ENCODE assay signal across 8 cellular contexts in the genomic region with DNA sequence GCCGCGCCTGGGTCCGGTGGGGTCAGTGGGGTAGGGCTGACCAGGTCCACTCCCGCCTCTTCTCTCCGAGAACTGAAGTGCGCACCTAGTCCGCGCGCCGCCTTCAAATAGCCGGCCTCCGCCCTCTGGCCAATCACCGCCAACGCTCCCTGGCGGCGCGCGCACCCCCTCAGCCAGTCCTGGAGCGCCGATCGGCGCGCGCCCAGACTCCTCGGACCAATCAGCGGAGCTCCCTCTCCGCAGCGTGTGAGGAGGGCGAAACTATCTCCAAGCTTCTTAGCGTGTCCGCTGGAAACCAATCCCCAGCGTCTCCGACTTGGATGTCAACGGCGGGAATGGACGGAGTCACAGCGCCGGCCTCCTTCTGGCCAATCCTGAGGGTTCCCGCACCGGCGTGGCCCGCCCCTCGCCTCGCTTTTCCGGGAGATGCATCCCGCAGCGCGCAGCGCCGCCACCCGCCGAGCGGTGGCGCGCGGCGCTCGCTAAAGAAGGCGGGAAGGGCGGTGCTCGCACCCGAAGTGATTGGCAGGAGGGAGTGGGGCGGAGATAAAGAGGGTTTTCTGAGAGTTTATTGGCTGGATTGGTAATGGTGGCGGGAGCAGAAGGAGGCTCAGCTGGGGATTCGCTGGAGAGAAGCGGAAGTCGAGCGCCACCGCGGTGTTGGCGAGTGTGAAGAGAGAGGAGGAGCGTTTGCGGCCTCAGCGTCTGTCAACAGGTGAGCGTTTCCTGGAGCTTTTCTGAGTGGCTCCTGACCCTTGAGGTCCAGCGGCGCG. TPM values are rescaled to one million over a fixed set of nuclear protein-coding genes. Genes with fewer than 3 reads are reported as not detected.
DNase-seq lines count a peak whose midpoint lies in the region; TF ChIP-seq lines count a peak whose summit lies in the region.

Gene ASF1B (minus strand): TSS at position 81 of the 773 bp plus-strand sequence. CDS start 133 bp downstream, outside the sequence.

- no peaks in the 10 kb centered on the region for H3K9me3 ChIP-seq in neuron (ENCODE audit: low read length)
- no peaks in the 10 kb centered on the region for H3K9me3 ChIP-seq in subcutaneous abdominal adipose tissue (ENCODE audit: control insufficient read depth in 5 of 5, low read length in 5 of 5)

- H3K4me3 ChIP-seq in GM06990 (replicated peaks; ENCODE audit: low read depth, low read length), result peak within 1 kb of the TSS; percentile 87
- peak within 1 kb of the TSS; percentile 72 for H3K4me3 ChIP-seq in HFF-Myc (replicated peaks; ENCODE audit: low read depth, low read length)
- H3K4me3 ChIP-seq in neuron (ENCODE audit: low read length), result peak within 1 kb of the TSS; percentile 87
- peak within 1 kb of the TSS; percentile 76 to 84 (median 80) for H3K4me3 ChIP-seq in subcutaneous abdominal adipose tissue (ENCODE audit: low read depth in 1 of 5, low read length in 5 of 5)

- in situ Hi-C loops in SK-MEL-5 (cut with HindIII; ENCODE audit: low pct_unique_long_range_greater_than_20kb, low sequenced_read_pairs), result no loop called here

- peak within 1 kb of the TSS; percentile 76 for H2AFZ ChIP-seq in neuron (ENCODE audit: low read depth, low read length)

- peaks cover 28% of the 10 kb centered on the region for H3K4me1 ChIP-seq in neuron (ENCODE audit: insufficient read depth, low read length)
- H3K4me1 ChIP-seq in subcutaneous abdominal adipose tissue (ENCODE audit: control insufficient read depth in 5 of 5, insufficient read depth in 5 of 5, low read length in 5 of 5), result peaks cover 0 to 40% (median 27%) of the 10 kb centered on the region in 5 donors

- DNase-seq in GM06990 (ENCODE audit: extremely low read depth, insufficient read length) (peak; percentile 100), HFF-Myc (ENCODE audit: extremely low read depth, low read depth) (peak; percentile 99), MV-4-11 (lab: John Stamatoyannopoulos, UW) (peak; percentile 100), SK-MEL-5 (ENCODE audit: low read depth, low spot score) (peak; percentile 98), foreskin melanocyte (peak; percentile 100)
- DNase-seq in activated naive CD4-positive, alpha-beta T cell treated with Interleukin-2 at 50 U/mL for 16 hours, result peak; percentile 98

- H3K27me3 ChIP-seq in GM06990 (replicated peaks; ENCODE audit: control insufficient read depth, insufficient read depth, low read length), result no peaks in the 10 kb centered on the region
- no peaks in the 10 kb centered on the region for H3K27me3 ChIP-seq in neuron (ENCODE audit: insufficient read depth, low read length)
- H3K27me3 ChIP-seq in subcutaneous abdominal adipose tissue (ENCODE audit: control insufficient read depth in 5 of 5, insufficient read depth in 4 of 5, low read length in 5 of 5), result no peaks in the 10 kb centered on the region

- H3K27ac ChIP-seq in subcutaneous abdominal adipose tissue (ENCODE audit: low read depth, low read length), result peak within 1 kb of the TSS; percentile 97

- peaks cover 2% of the 10 kb centered on the region for H3K36me3 ChIP-seq in GM06990 (ENCODE audit: control insufficient read depth, insufficient read depth, low read length)
- no peaks in the 10 kb centered on the region for H3K36me3 ChIP-seq in neuron (ENCODE audit: insufficient read depth, low read length)
- no peaks in the 10 kb centered on the region for H3K36me3 ChIP-seq in subcutaneous abdominal adipose tissue (ENCODE audit: control insufficient read depth in 5 of 5, insufficient read depth in 5 of 5, low read length in 5 of 5)

- TF ChIP-seq CTCF in GM06990 (IDR thresholded peaks at IDR 0.05; ENCODE audit: insufficient read depth, low read length, poor library complexity, severe bottlenecking) (peak; percentile 76), HFF-Myc (IDR thresholded peaks at IDR 0.05; ENCODE audit: low read depth, low read length, missing control alignments) (peak; percentile 77)

- peak within 1 kb of the TSS; percentile 8 to 88 (median 78) for H3K9ac ChIP-seq in subcutaneous abdominal adipose tissue (ENCODE audit: low read length in 5 of 5)

RNA-seq across cellular contexts. Expression of gene ASF1B, which starts in this region (rescaled TPM):
- total RNA-seq in SK-MEL-5 (2014; rRNA removed; shearing (Covaris generic)), result 16.6 TPM in 2 replicates
- polyA plus RNA-seq in SK-MEL-5 (2015; cell fraction: cytosol; rRNA removed), result 22.5 and 24.1 TPM in 2 replicates
- 4.2 and 6.0 TPM in 2 replicates for polyA plus RNA-seq in SK-MEL-5 (2015; cell fraction: nucleus; rRNA removed)

Comparison
In these comparisons a context has a peak if more than half of its experiments do, and no peak if none do; other contexts are left out.
1. Peak in every context shown above with its lines: DNase-seq, H3K4me3 ChIP-seq and H3K27ac ChIP-seq.